In genomic region chr7:22633954-22634474, GRCh38 we compare ENCODE assay signal across 18 cellular contexts.
DNase-seq lines count a peak whose midpoint lies in the region; ATAC-seq and TF ChIP-seq lines count a peak whose summit lies in the region.
"Had no signal": no experiment of that assay in that cellular context is flagged by ENCODE, and none has a peak within 500 bp of the region (broad histone marks: within the 10 kb centered on the region; RNA-seq: fewer than 3 reads in every experiment).

No MANE protein-coding gene starts in this region.

- H2BK120ac ChIP-seq in IMR-90 (ENCODE audit: low read depth, low read length) (peak overlapping the region; percentile 53), mesenchymal stem cell (ENCODE audit: low read depth, low read length) (no peak overlapping the region)

- no peak for TF ChIP-seq POLR2A in IMR-90 (IDR thresholded peaks at IDR 0.05; ENCODE audit: low read depth, low read length)
- TF ChIP-seq POLR2A in esophagus muscularis mucosa (IDR thresholded peaks at IDR 0.05; ENCODE audit: low read depth), result no peak

- no peaks in the 10 kb centered on the region for H3K36me3 ChIP-seq in IMR-90 (ENCODE audit: control insufficient read depth, insufficient read depth, low read length)
- H3K36me3 ChIP-seq in esophagus muscularis mucosa, result no peaks in the 10 kb centered on the region
- no peaks in the 10 kb centered on the region for H3K36me3 ChIP-seq in mesenchymal stem cell (ENCODE audit: control insufficient read depth in 1 of 2, insufficient read depth in 2 of 2, low read depth in 1 of 2, low read length in 2 of 2)
- H3K36me3 ChIP-seq: SJCRH30 had no signal

- H2BK5ac ChIP-seq in IMR-90 (ENCODE audit: low read depth, low read length, poor library complexity, severe bottlenecking) (peak overlapping the region; percentile 23), mesenchymal stem cell (ENCODE audit: low read depth, low read length, poor library complexity, severe bottlenecking) (no peak overlapping the region)

- no peaks in the 10 kb centered on the region for H3K79me1 ChIP-seq in IMR-90 (ENCODE audit: low read depth in 1 of 2, low read length in 2 of 2)
- no peaks in the 10 kb centered on the region for H3K79me1 ChIP-seq in mesenchymal stem cell (replicated peaks; ENCODE audit: low read length, poor library complexity, severe bottlenecking)

- no peaks in the 10 kb centered on the region for H3K9me3 ChIP-seq in IMR-90 (ENCODE audit: control insufficient read depth, insufficient read depth, low read length)
- no peaks in the 10 kb centered on the region for H3K9me3 ChIP-seq in esophagus muscularis mucosa
- peaks cover under 1% of the 10 kb centered on the region for H3K9me3 ChIP-seq in mesenchymal stem cell (ENCODE audit: control insufficient read depth, low read length)
- H3K9me3 ChIP-seq: SJCRH30 had no signal

- peak overlapping the region; percentile 24; the same call in 1 of the 2 replicates for H3K4ac ChIP-seq in IMR-90 (ENCODE audit: low read depth, low read length)
- no peak overlapping the region for H3K4ac ChIP-seq in mesenchymal stem cell (ENCODE audit: low read depth in 1 of 2, low read length in 2 of 2)

- TF ChIP-seq CTCF in AG10803 (conservative IDR thresholded peaks at IDR 0.05; ENCODE audit: low read length) (no peak), IMR-90 (conservative IDR thresholded peaks at IDR 0.05; ENCODE audit: low read depth, low read length) (no peak), esophagus muscularis mucosa (IDR thresholded peaks at IDR 0.05) (no peak)

- H3K9me1 ChIP-seq in IMR-90 (ENCODE audit: insufficient read depth, low read length), result peaks cover under 1% of the 10 kb centered on the region; the same call in 1 of the 2 replicates

- DNase-seq in AG10803 (ENCODE audit: low read depth) (peak; percentile 46), IMR-90 (no peak), esophagus muscularis mucosa (ENCODE audit: extremely low spot score) (no peak), mesenchymal stem cell (peak; percentile 26)
- DNase-seq in activated effector memory CD4-positive, alpha-beta T cell treated with Interleukin-2 at 50 U/mL for 16 hours, result no peak
- DNase-seq: AML-193, GDM1, GOT3, NCI-H1436, NCI-H1930, NCI-H345, NCI-H526, SJCRH30 had no signal

- H2AK9ac ChIP-seq in IMR-90 (replicated peaks; ENCODE audit: low read depth, low read length, poor library complexity), result no peak overlapping the region

- intact Hi-C loops in IMR-90 (cut with micrococcal nuclease) (no loop called here), esophagus muscularis mucosa (cut with DNase I) (no loop called here)

- no TSS peak for BruUV-seq in IMR-90 (replicated peaks; lab: Mats Ljungman, UMichigan)

- CTCF ChIA-PET in IMR-90 (lab: Yijun Ruan, JAX), result interaction anchor here (0.5 kb wide), 1 partner anchor 735 kb away, joined by 3 read pairs; no protein-coding TSS in a partner anchor

- dilution Hi-C loops in IMR-90 (cut with HindIII; ENCODE audit: low sequenced_read_pairs, unreplicated experiment), result no loop called here

- no peak overlapping the region for H2BK12ac ChIP-seq in mesenchymal stem cell (ENCODE audit: low read length in 2 of 2)

- no peak overlapping the region; the same call in 1 of the 2 replicates for H4K91ac ChIP-seq in IMR-90 (ENCODE audit: insufficient read depth, low read depth, low read length)
- no peak overlapping the region for H4K91ac ChIP-seq in mesenchymal stem cell (ENCODE audit: low read length)

- H3K14ac ChIP-seq in IMR-90 (replicated peaks; ENCODE audit: low read depth, low read length) (no peak overlapping the region), mesenchymal stem cell (ENCODE audit: low read length in 2 of 2) (no peak overlapping the region)

- no CpG with 5 or more reads among the region's 3 CpGs for WGBS in IMR-90 (ENCODE audit: extremely low coverage in 2 of 2, insufficient read length in 1 of 2), 2 experiments
- 37% methylated on average over 3 of the region's 3 CpGs for WGBS in esophagus muscularis mucosa
- WGBS in mesenchymal stem cell, result 69% methylated on average over 3 of the region's 3 CpGs

- no peak overlapping the region for H3K23ac ChIP-seq in IMR-90 (ENCODE audit: low read depth, low read length)
- H3K23ac ChIP-seq in mesenchymal stem cell (ENCODE audit: low read length in 2 of 2), result no peak overlapping the region

- H3K9ac ChIP-seq in IMR-90 (ENCODE audit: low read depth, low read length) (no peak overlapping the region), mesenchymal stem cell (ENCODE audit: low read length) (no peak overlapping the region)

- TF ChIP-seq RAD21 in IMR-90 (IDR thresholded peaks at IDR 0.05; ENCODE audit: low read length), result no peak

- TF ChIP-seq EP300 in esophagus muscularis mucosa (IDR thresholded peaks at IDR 0.05), result no peak

- H3K4me2 ChIP-seq in IMR-90 (ENCODE audit: low read depth, low read length) (no peak overlapping the region; the same call in 1 of the 2 replicates), mesenchymal stem cell (ENCODE audit: low read length, poor library complexity, severe bottlenecking) (no peak overlapping the region)

- H4K8ac ChIP-seq in IMR-90 (ENCODE audit: low read depth in 2 of 2, low read length in 2 of 2), result no peak overlapping the region
- no peak overlapping the region for H4K8ac ChIP-seq in mesenchymal stem cell (ENCODE audit: low read length)

- no peak overlapping the region for H4K5ac ChIP-seq in IMR-90 (ENCODE audit: low read depth, low read length)

- H3K56ac ChIP-seq in IMR-90 (ENCODE audit: extremely low read depth, insufficient read depth, low read length), result no peak overlapping the region

- ATAC-seq in IMR-90 (ENCODE audit: low read depth) (peak; percentile 71), HG03442 (IDR thresholded peaks at IDR 0.05; ENCODE audit: unreplicated experiment) (no peak), HG03457 (IDR thresholded peaks at IDR 0.05; ENCODE audit: unreplicated experiment) (no peak), GM21423 (IDR thresholded peaks at IDR 0.05; ENCODE audit: unreplicated experiment) (no peak)
- ATAC-seq: HCT116 had no signal

- H3K4me3 ChIP-seq in AG10803 (ENCODE audit: low read length), result no peak overlapping the region
- no peak overlapping the region for H3K4me3 ChIP-seq in IMR-90 (ENCODE audit: insufficient read depth, low read depth, low read length)
- no peak overlapping the region for H3K4me3 ChIP-seq in esophagus muscularis mucosa
- H3K4me3 ChIP-seq in mesenchymal stem cell (ENCODE audit: insufficient read depth in 1 of 2, low read depth in 1 of 2, low read length in 2 of 2), result no peak overlapping the region
- H3K4me3 ChIP-seq: SJCRH30 had no signal

- in situ Hi-C loops in IMR-90 (cut with MboI; ENCODE audit: low sequenced_read_pairs), result no loop called here

- no peaks in the 10 kb centered on the region for H4K20me1 ChIP-seq in IMR-90 (ENCODE audit: insufficient read depth, low read length)

- H2AK5ac ChIP-seq in IMR-90 (ENCODE audit: low read depth, low read length), result no peak overlapping the region
- H2AK5ac ChIP-seq in mesenchymal stem cell (ENCODE audit: low read length, severe bottlenecking), result no peak overlapping the region

- H3K18ac ChIP-seq in IMR-90 (ENCODE audit: low read depth, low read length), result peak overlapping the region; percentile 86
- peak overlapping the region in 1 of 2 experiments; percentile 19 for H3K18ac ChIP-seq in mesenchymal stem cell (ENCODE audit: low read depth in 1 of 2, low read length in 2 of 2)

- H3K27ac ChIP-seq in IMR-90 (ENCODE audit: insufficient read depth, low read length) (peak overlapping the region; percentile 61; the same call in 1 of the 2 replicates), esophagus muscularis mucosa (replicated peaks in 1 of 4) (peak overlapping the region; percentile 16 to 69 (median 39)), mesenchymal stem cell (ENCODE audit: low read length, poor library complexity, severe bottlenecking) (no peak overlapping the region)
- H3K27ac ChIP-seq: C4-2B, SJCRH30 had no signal

- H3K4me1 ChIP-seq in IMR-90 (ENCODE audit: control insufficient read depth, insufficient read depth, low read length) (peaks cover 8% of the 10 kb centered on the region), esophagus muscularis mucosa (peaks cover 14 to 54% (median 50%) of the 10 kb centered on the region in 4 donors), mesenchymal stem cell (ENCODE audit: control insufficient read depth, insufficient read depth, low read depth, low read length) (no peaks in the 10 kb centered on the region)
- H3K4me1 ChIP-seq: SJCRH30 had no signal

- peak overlapping the region; percentile 50; the same call in 1 of the 2 replicates for H2BK20ac ChIP-seq in IMR-90 (ENCODE audit: low read depth, low read length)

- POLR2A ChIA-PET in IMR-90 (lab: Charles Lee; ENCODE audit: unreplicated experiment), result interaction anchor here (1.1 kb wide), 1 partner anchor 93 kb away, joined by 3 read pairs; the partner anchor contains the start of gene IL6

- H2AFZ ChIP-seq in IMR-90 (replicated peaks; ENCODE audit: low read length, poor library complexity) (no peak overlapping the region), mesenchymal stem cell (ENCODE audit: low read depth, low read length) (no peak overlapping the region)

- H2BK15ac ChIP-seq in IMR-90 (ENCODE audit: low read depth, low read length) (peak overlapping the region; percentile 85; the same call in 2 of the 3 replicates), mesenchymal stem cell (ENCODE audit: low read depth, poor library complexity, severe bottlenecking) (no peak overlapping the region)

- no peaks in the 10 kb centered on the region for H3K27me3 ChIP-seq in IMR-90 (ENCODE audit: control insufficient read depth, insufficient read depth, low read length)
- no peaks in the 10 kb centered on the region for H3K27me3 ChIP-seq in esophagus muscularis mucosa
- no peaks in the 10 kb centered on the region for H3K27me3 ChIP-seq in mesenchymal stem cell (ENCODE audit: control insufficient read depth in 1 of 2, insufficient read depth in 1 of 2, low read length in 2 of 2)
- H3K27me3 ChIP-seq: SJCRH30 had no signal

TF ChIP-seq in IMR-90, 13 proteins besides CTCF, POLR2A, EP300 and RAD21 (continues in another document):
- TF ChIP-seq MAFK (IDR thresholded peaks at IDR 0.05; ENCODE audit: low read depth, low read length) (no peak), RFX5 (IDR thresholded peaks at IDR 0.05; ENCODE audit: low read depth, low read length) (no peak), RCOR1 (IDR thresholded peaks at IDR 0.05; ENCODE audit: insufficient replicate concordance, low read length) (no peak), MXI1 (IDR thresholded peaks at IDR 0.05; ENCODE audit: borderline replicate concordance, low read depth, low read length) (no peak), ELK1 (IDR thresholded peaks at IDR 0.05; ENCODE audit: borderline replicate concordance, low read depth, low read length) (no peak), FOS (IDR thresholded peaks at IDR 0.05; ENCODE audit: low read depth, low read length) (no peak), NFE2L2 (IDR thresholded peaks at IDR 0.05; ENCODE audit: low read depth, low read length) (no peak)

Comparison
In these comparisons a context has a peak if more than half of its experiments do, and no peak if none do; other contexts are left out.
1. DNase-seq: peak in AG10803 (single experiment) and mesenchymal stem cell (single experiment); none in IMR-90 (single experiment), esophagus muscularis mucosa (single experiment) and activated effector memory CD4-positive, alpha-beta T cell treated with Interleukin-2 at 50 U/mL for 16 hours (single experiment).